ENCODE assay signal across 13 cellular contexts in the genomic region with DNA sequence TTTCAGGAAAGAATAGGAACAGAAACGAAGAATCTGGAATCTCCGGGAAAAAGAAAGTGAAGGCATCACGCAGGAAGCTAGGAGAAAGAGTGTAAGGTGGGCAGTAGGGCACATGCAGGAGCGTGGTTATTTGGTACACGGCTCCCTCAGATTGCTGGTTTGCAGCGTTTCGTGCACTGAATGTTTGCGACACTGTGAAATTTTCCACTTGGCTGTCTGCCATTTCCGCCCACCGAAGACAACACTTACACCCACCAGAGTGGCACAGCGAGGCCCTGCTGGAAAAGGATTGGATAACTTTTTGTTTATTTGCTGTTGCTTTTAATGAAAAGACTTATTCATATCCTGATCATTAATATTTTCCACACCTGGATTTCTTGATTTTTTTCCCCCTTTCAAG.
DNase-seq lines count a peak whose midpoint lies in the region; ATAC-seq and TF ChIP-seq lines count a peak whose summit lies in the region.
"Had no signal": no experiment of that assay in that cellular context is flagged by ENCODE, and none has a peak within 500 bp of the region (broad histone marks: within the 10 kb centered on the region; RNA-seq: fewer than 3 reads in every experiment).

No MANE protein-coding gene starts in this region.

- H3K4me3 Mint-ChIP-seq in activated T-helper 1 cell treated with anti-CD3 and anti-CD28 coated beads, Interleukin-12 subunit alpha, Interleukin-12 subunit beta, Interleukin-2, Interleukin-4 antibody, amounts not matched to agents 30 ng/mL and 10 ng/mL and 1 ng/mL, durations not matched to agents 14 hours and 24 hours and 36 hours = peak overlapping the region; percentile 23
- H3K4me3 Mint-ChIP-seq in natural killer cell treated with Interleukin-12 subunit alpha and Interleukin-12 subunit beta and Interleukin-15 and Interleukin-18, amount 100 ng/mL, for 72 hours = peak overlapping the region; percentile 80

- no peak for ATAC-seq in natural killer cell treated with Interleukin-12 subunit alpha and Interleukin-12 subunit beta and Interleukin-15 and Interleukin-18, amount 100 ng/mL, for 72 hours
- ATAC-seq in stimulated activated naive CD8-positive, alpha-beta T cell treated with anti-CD3 and anti-CD28 coated beads, Interleukin-15, Interleukin-2, amounts not matched to agents 100 U/mL and 50 U/mL, for 24 hours = no peak
- ATAC-seq in GM21360 (IDR thresholded peaks at IDR 0.05; ENCODE audit: unreplicated experiment) (no peak), left colon (no peak)

- no peak for TF ChIP-seq POLR2A in uterus (IDR thresholded peaks at IDR 0.05)

- no peaks in the 10 kb centered on the region for H3K27me3 Mint-ChIP-seq in activated T-helper 1 cell treated with anti-CD3 and anti-CD28 coated beads, Interleukin-12 subunit alpha, Interleukin-12 subunit beta, Interleukin-2, Interleukin-4 antibody, amounts not matched to agents 30 ng/mL and 10 ng/mL and 1 ng/mL, durations not matched to agents 14 hours and 24 hours and 36 hours (ENCODE audit: insufficient read depth)
- no peaks in the 10 kb centered on the region for H3K27me3 Mint-ChIP-seq in natural killer cell treated with Interleukin-12 subunit alpha and Interleukin-12 subunit beta and Interleukin-15 and Interleukin-18, amount 100 ng/mL, for 72 hours

- no peak overlapping the region for H3K27ac ChIP-seq in uterus
- H3K27ac ChIP-seq: brain microvascular endothelial cell had no signal

- no peaks in the 10 kb centered on the region for H3K9me3 ChIP-seq in uterus
- H3K9me3 ChIP-seq: thyroid gland had no signal

- no peaks in the 10 kb centered on the region for H3K27me3 ChIP-seq in uterus
- H3K27me3 ChIP-seq: brain microvascular endothelial cell, thyroid gland had no signal

- no peaks in the 10 kb centered on the region for H3K4me1 ChIP-seq in uterus

- intact Hi-C loops in activated T-helper 1 cell treated with anti-CD3 and anti-CD28 coated beads, Interleukin-12 subunit alpha, Interleukin-12 subunit beta, Interleukin-2, Interleukin-4 antibody, amounts not matched to agents 30 ng/mL and 10 ng/mL and 1 ng/mL, durations not matched to agents 14 hours and 24 hours and 36 hours (cut with micrococcal nuclease) = loop anchor here (10.0 kb wide), 1 partner anchor 712 kb away; no protein-coding TSS in a partner anchor
- intact Hi-C loops in uterus (cut with DNase I; ENCODE audit: low total_unique reads) = no loop called here
- intact Hi-C loops in left colon (cut with DNase I, micrococcal nuclease) = no loop called here

- H3K27ac Mint-ChIP-seq in activated T-helper 1 cell treated with anti-CD3 and anti-CD28 coated beads, Interleukin-12 subunit alpha, Interleukin-12 subunit beta, Interleukin-2, Interleukin-4 antibody, amounts not matched to agents 30 ng/mL and 10 ng/mL and 1 ng/mL, durations not matched to agents 14 hours and 24 hours and 36 hours = peak overlapping the region; percentile 86
- H3K27ac Mint-ChIP-seq in natural killer cell treated with Interleukin-12 subunit alpha and Interleukin-12 subunit beta and Interleukin-15 and Interleukin-18, amount 100 ng/mL, for 72 hours = peak overlapping the region; percentile 92 to 96

- no peak overlapping the region for H3K4me3 ChIP-seq in uterus
- H3K4me3 ChIP-seq: lung, thyroid gland had no signal

- peak; percentile 83 for DNase-seq in activated CD8-positive, alpha-beta memory T cell treated with anti-CD3 and anti-CD28 coated beads for 24 hours
- no peak for DNase-seq in activated CD8-positive, alpha-beta memory T cell treated with anti-CD3 and anti-CD28 coated beads, Interleukin-2, amount 50 U/mL, for 48 hours
- no peak for DNase-seq in activated T-helper 1 cell treated with anti-CD3 and anti-CD28 coated beads, Interleukin-12 subunit alpha, Interleukin-12 subunit beta, Interleukin-2, Interleukin-4 antibody, amounts not matched to agents 30 ng/mL and 10 ng/mL and 1 ng/mL, durations not matched to agents 14 hours and 24 hours and 36 hours (ENCODE audit: low spot score)
- no peak for DNase-seq in natural killer cell treated with Interleukin-12 subunit alpha and Interleukin-12 subunit beta and Interleukin-15 and Interleukin-18, amount 100 ng/mL, for 72 hours (ENCODE audit: low spot score)
- peak; percentile 62 for DNase-seq in stimulated activated naive CD8-positive, alpha-beta T cell treated with anti-CD3 and anti-CD28 coated beads, Interleukin-15, Interleukin-2, amounts not matched to agents 100 U/mL and 50 U/mL, for 24 hours
- DNase-seq in uterus (no peak), left colon (no peak)
- DNase-seq: 8988T, brain microvascular endothelial cell, hypothalamus, thyroid gland had no signal

- peaks cover 50% of the 10 kb centered on the region for H3K36me3 Mint-ChIP-seq in activated T-helper 1 cell treated with anti-CD3 and anti-CD28 coated beads, Interleukin-12 subunit alpha, Interleukin-12 subunit beta, Interleukin-2, Interleukin-4 antibody, amounts not matched to agents 30 ng/mL and 10 ng/mL and 1 ng/mL, durations not matched to agents 14 hours and 24 hours and 36 hours (ENCODE audit: low read depth)
- H3K36me3 Mint-ChIP-seq in natural killer cell treated with Interleukin-12 subunit alpha and Interleukin-12 subunit beta and Interleukin-15 and Interleukin-18, amount 100 ng/mL, for 72 hours = peaks cover 13% of the 10 kb centered on the region

- no peak for TF ChIP-seq CTCF in uterus (IDR thresholded peaks at IDR 0.05)

- peaks cover 95% of the 10 kb centered on the region for H3K4me1 Mint-ChIP-seq in activated T-helper 1 cell treated with anti-CD3 and anti-CD28 coated beads, Interleukin-12 subunit alpha, Interleukin-12 subunit beta, Interleukin-2, Interleukin-4 antibody, amounts not matched to agents 30 ng/mL and 10 ng/mL and 1 ng/mL, durations not matched to agents 14 hours and 24 hours and 36 hours (ENCODE audit: low read depth)
- H3K4me1 Mint-ChIP-seq in natural killer cell treated with Interleukin-12 subunit alpha and Interleukin-12 subunit beta and Interleukin-15 and Interleukin-18, amount 100 ng/mL, for 72 hours (ENCODE audit: low read depth in 2 of 2) = peaks cover 73 to 87% of the 10 kb centered on the region in 2 donors

- no peaks in the 10 kb centered on the region for H3K9me3 Mint-ChIP-seq in activated T-helper 1 cell treated with anti-CD3 and anti-CD28 coated beads, Interleukin-12 subunit alpha, Interleukin-12 subunit beta, Interleukin-2, Interleukin-4 antibody, amounts not matched to agents 30 ng/mL and 10 ng/mL and 1 ng/mL, durations not matched to agents 14 hours and 24 hours and 36 hours
- H3K9me3 Mint-ChIP-seq in natural killer cell treated with Interleukin-12 subunit alpha and Interleukin-12 subunit beta and Interleukin-15 and Interleukin-18, amount 100 ng/mL, for 72 hours = no peaks in the 10 kb centered on the region

- no peaks in the 10 kb centered on the region for H3K36me3 ChIP-seq in uterus
- H3K36me3 ChIP-seq: brain microvascular endothelial cell, thyroid gland had no signal

Comparison
In these comparisons a context has a peak if more than half of its experiments do, and no peak if none do; other contexts are left out.
1. DNase-seq: peak in activated CD8-positive, alpha-beta memory T cell treated with anti-CD3 and anti-CD28 coated beads for 24 hours (single experiment) and stimulated activated naive CD8-positive, alpha-beta T cell treated with anti-CD3 and anti-CD28 coated beads, Interleukin-15, Interleukin-2, amounts not matched to agents 100 U/mL and 50 U/mL, for 24 hours (single experiment); none in activated CD8-positive, alpha-beta memory T cell treated with anti-CD3 and anti-CD28 coated beads, Interleukin-2, amount 50 U/mL, for 48 hours (single experiment), activated T-helper 1 cell treated with anti-CD3 and anti-CD28 coated beads, Interleukin-12 subunit alpha, Interleukin-12 subunit beta, Interleukin-2, Interleukin-4 antibody, amounts not matched to agents 30 ng/mL and 10 ng/mL and 1 ng/mL, durations not matched to agents 14 hours and 24 hours and 36 hours (single experiment), natural killer cell treated with Interleukin-12 subunit alpha and Interleukin-12 subunit beta and Interleukin-15 and Interleukin-18, amount 100 ng/mL, for 72 hours (single experiment), uterus (0 of 2) and left colon (0 of 2).